ENCODE assay signal across 10 cellular contexts in genomic region chr17:63954402-63955063, GRCh38. TPM values are rescaled to one million over a fixed set of nuclear protein-coding genes. Genes with fewer than 3 reads are reported as not detected.
DNase-seq lines count a peak whose midpoint lies in the region; ATAC-seq, FAIRE-seq and TF ChIP-seq lines count a peak whose summit lies in the region.
"Had no signal": no experiment of that assay in that cellular context is flagged by ENCODE, and none has a peak within 500 bp of the region (broad histone marks: within the 10 kb centered on the region; RNA-seq: fewer than 3 reads in every experiment).

No MANE protein-coding gene starts in this region.

- ATAC-seq in GM21619 (IDR thresholded peaks at IDR 0.05; ENCODE audit: unreplicated experiment) = peak; percentile 53
- peak; percentile 63 to 85 (median 76) for ATAC-seq in T-cell (replicated peaks in 1 of 4)
- ATAC-seq in memory B cell (ENCODE audit: low read depth) = peak; percentile 87

- peak overlapping the region; percentile 88 for H3K27ac Mint-ChIP-seq in T-cell
- H3K27ac Mint-ChIP-seq in memory B cell = peak overlapping the region; percentile 92

- DNase-seq in GM12892 (ENCODE audit: insufficient read length) = peak; percentile 44
- peak in 30 of 34 experiments; percentile 20 to 59 (median 43) for DNase-seq in T-cell
- DNase-seq in memory B cell (ENCODE audit: low spot score in 2 of 2) = peak; percentile 57 to 60
- no peak for DNase-seq in hippocampal formation (lab: John Stamatoyannopoulos, UW)
- no peak for DNase-seq in NOMO-1 treated with dmso at 0.1 percent for 144 hours (lab: John Stamatoyannopoulos, UW; ENCODE audit: unreplicated experiment)
- DNase-seq in anterior cingulate cortex (lab: John Stamatoyannopoulos, UW) = no peak
- no peak for DNase-seq in stimulated activated CD4-positive, alpha-beta T cell treated with anti-CD3 and anti-CD28 coated beads, Interleukin-4, amount 100 ng/mL, for 24 hours
- DNase-seq: NCI-H1694 had no signal

- H3K27me3 Mint-ChIP-seq in T-cell (no peaks in the 10 kb centered on the region), memory B cell (no peaks in the 10 kb centered on the region)

- H3K4me3 Mint-ChIP-seq in T-cell (peak overlapping the region in 1 of 3 donors; percentile 66), memory B cell (peak overlapping the region; percentile 81)

- H3K36me3 Mint-ChIP-seq in T-cell (no peaks in the 10 kb centered on the region), memory B cell (no peaks in the 10 kb centered on the region)

- FAIRE-seq in GM12892 (lab: Jason Lieb, UNC) = no peak

- POLR2A ChIA-PET in T-cell (lab: Charles Lee) = no interaction called here

- no peaks in the 10 kb centered on the region for H3K9me3 Mint-ChIP-seq in T-cell
- no peaks in the 10 kb centered on the region for H3K9me3 Mint-ChIP-seq in memory B cell

- CTCF ChIA-PET in T-cell (lab: Charles Lee) = interaction anchor here (0.6 to 1.4 kb wide), 4 partner anchors 8 to 74 kb away, joined by 3 to 5 read pairs (median 4); no protein-coding TSS in a partner anchor

- H3K4me1 Mint-ChIP-seq in T-cell (peaks cover 23 to 32% (median 28%) of the 10 kb centered on the region in 3 donors), memory B cell (peaks cover 23% of the 10 kb centered on the region)

- TF ChIP-seq POLR2A in GM12892 (IDR thresholded peaks at IDR 0.05; ENCODE audit: low read depth, low read length) = no peak

RNA-seq across cellular contexts. Expression of gene SCN4A, which starts 18.2 kb away (rescaled TPM):
- polyA plus RNA-seq in GM12892 (2012; ENCODE audit: missing spikeins) = 0.64 TPM
- total RNA-seq in T-cell = under 1 TPM in 3 of 5 donors, not detected in 2; 0.13 to 0.18 (median 0.13) TPM

RNA-seq across cellular contexts. Expression of gene CD79B, which starts 22.4 kb away (rescaled TPM):
- polyA plus RNA-seq in GM12892 (2012; ENCODE audit: missing spikeins) = 60.2 TPM
- 10 to 100 TPM; 13.4 to 53.1 (median 27.7) TPM for total RNA-seq in T-cell

RNA-seq across cellular contexts. Expression of gene GH1, which starts 35.9 kb away (rescaled TPM):
- polyA plus RNA-seq in GM12892 (2012; ENCODE audit: missing spikeins) = not detected
- not detected for total RNA-seq in T-cell
- total RNA-seq: activated CD8-positive, alpha-beta memory T cell treated with anti-CD3 and anti-CD28 coated beads for 36 hours had no signal

RNA-seq across cellular contexts. Expression of gene CSHL1, which starts 43.5 kb away (rescaled TPM):
- polyA plus RNA-seq in GM12892 (2012; ENCODE audit: missing spikeins) = not detected
- total RNA-seq in T-cell = not detected
- total RNA-seq: activated CD8-positive, alpha-beta memory T cell treated with anti-CD3 and anti-CD28 coated beads for 36 hours had no signal

RNA-seq across cellular contexts. Expression of gene PRR29, which starts 43.6 kb away (rescaled TPM):
- 0.30 TPM for polyA plus RNA-seq in GM12892 (2012; ENCODE audit: missing spikeins)
- total RNA-seq in T-cell = 1 to 10 TPM in 3 of 5 donors, under 1 TPM in 2; 0.50 to 1.9 (median 1.1) TPM

Comparison
In these comparisons a context has a peak if more than half of its experiments do, and no peak if none do; other contexts are left out.
1. DNase-seq: peak in GM12892 (single experiment), T-cell (30 of 34) and memory B cell (2 of 2); none in hippocampal formation (0 of 2), NOMO-1 treated with dmso at 0.1 percent for 144 hours (single experiment), anterior cingulate cortex (0 of 58) and stimulated activated CD4-positive, alpha-beta T cell treated with anti-CD3 and anti-CD28 coated beads, Interleukin-4, amount 100 ng/mL, for 24 hours (single experiment).
2. Peak in every context shown above with its lines, with median percentiles within 50 percentile points of each other: ATAC-seq.